In the genomic region with DNA sequence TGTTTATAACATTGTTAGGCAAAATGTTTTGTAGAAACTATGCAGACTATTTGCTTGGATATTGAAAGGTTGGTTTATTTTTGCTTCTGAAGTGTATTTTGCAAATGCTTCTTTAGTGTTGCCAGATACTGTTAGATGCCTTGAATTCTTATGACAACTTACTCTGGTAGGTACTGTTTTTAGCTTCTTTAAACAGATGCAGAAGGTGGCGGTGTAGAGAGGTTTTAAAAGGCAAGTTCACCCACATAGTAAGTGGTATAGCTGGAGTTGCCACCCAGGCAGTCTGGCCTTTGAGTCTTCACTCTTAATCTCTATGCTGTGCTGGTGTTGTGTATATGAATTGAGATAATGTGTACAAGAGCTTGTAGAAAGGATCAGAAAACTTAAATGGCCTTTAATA, we compare ENCODE assay signal across 20 cellular contexts. TPM values are rescaled to one million over a fixed set of nuclear protein-coding genes. Genes with fewer than 3 reads are reported as not detected.
DNase-seq lines count a peak whose midpoint lies in the region; ATAC-seq and TF ChIP-seq lines count a peak whose summit lies in the region.
"Had no signal": no experiment of that assay in that cellular context is flagged by ENCODE, and none has a peak within 500 bp of the region (broad histone marks: within the 10 kb centered on the region; RNA-seq: fewer than 3 reads in every experiment).

No MANE protein-coding gene starts in this region.

- no peak overlapping the region for H2AFZ ChIP-seq in mesenchymal stem cell (ENCODE audit: low read depth, low read length)

- peak; percentile 24 for DNase-seq in AG10803 (ENCODE audit: low read depth)
- peak; percentile 12 for DNase-seq in G401 (ENCODE audit: low spot score)
- peak; percentile 7 for DNase-seq in amniotic epithelial cell (ENCODE audit: low read depth)
- no peak for DNase-seq in mesenchymal stem cell
- no peak for DNase-seq in HT-29 (ENCODE audit: low spot score)
- DNase-seq in UCSD-AML1 (lab: John Stamatoyannopoulos, UW; ENCODE audit: unreplicated experiment): no peak
- no peak for DNase-seq in left lung
- no peak for DNase-seq in NCI-H748 (lab: John Stamatoyannopoulos, UW; ENCODE audit: unreplicated experiment)
- DNase-seq: activated B cell treated with CpG ODN at 0.5 μM for 24 hours; activated effector memory CD4-positive, alpha-beta T cell treated with Interleukin-2 at 50 U/mL for 16 hours; DMS53; kidney glomerular epithelial cell; NCI-H1092 treated with DMSO at 0.1 percent for 48 hours; NCI-H2107; NCI-H524 treated with DMSO at 0.1 percent for 48 hours; occipital lobe; stimulated activated CD4-positive, alpha-beta T cell treated with anti-CD3 and anti-CD28 coated beads, Interleukin-4, amount 100 ng/mL, for 1 hour had no signal

- intact Hi-C loops in left lung (cut with DNase I): no loop called here

- in situ Hi-C loops in G401 (cut with HindIII; ENCODE audit: low sequenced_read_pairs): no loop called here

- no peak overlapping the region for H3K23ac ChIP-seq in mesenchymal stem cell (ENCODE audit: low read length in 2 of 2)

- no peak overlapping the region for H2BK12ac ChIP-seq in mesenchymal stem cell (ENCODE audit: low read length in 2 of 2)

- peaks cover 28% of the 10 kb centered on the region for H3K79me1 ChIP-seq in mesenchymal stem cell (replicated peaks; ENCODE audit: low read length, poor library complexity, severe bottlenecking)

- H3K18ac ChIP-seq in mesenchymal stem cell (ENCODE audit: low read depth in 1 of 2, low read length in 2 of 2): no peak overlapping the region

- no peak for ATAC-seq in left lung
- ATAC-seq: esophagus mucosa had no signal

- no peak overlapping the region for H4K91ac ChIP-seq in mesenchymal stem cell (ENCODE audit: low read length)

- H3K4me1 ChIP-seq in mesenchymal stem cell (ENCODE audit: control insufficient read depth, insufficient read depth, low read depth, low read length) (peaks cover 6% of the 10 kb centered on the region), left lung (peaks cover 16 to 38% of the 10 kb centered on the region in 2 donors)

- H3K27me3 ChIP-seq in mesenchymal stem cell (ENCODE audit: control insufficient read depth in 1 of 2, insufficient read depth in 1 of 2, low read length in 2 of 2) (no peaks in the 10 kb centered on the region), left lung (no peaks in the 10 kb centered on the region)
- H3K27me3 ChIP-seq: ascending aorta, suprapubic skin had no signal

- H2BK120ac ChIP-seq in mesenchymal stem cell (ENCODE audit: low read depth, low read length): no peak overlapping the region

- H3K4me2 ChIP-seq in mesenchymal stem cell (ENCODE audit: low read length, poor library complexity, severe bottlenecking): no peak overlapping the region

- TF ChIP-seq CTCF in AG10803 (conservative IDR thresholded peaks at IDR 0.05; ENCODE audit: low read length): no peak
- no peak for TF ChIP-seq CTCF in left lung (IDR thresholded peaks at IDR 0.05)

- no peak overlapping the region for H3K14ac ChIP-seq in mesenchymal stem cell (ENCODE audit: low read length in 2 of 2)

- no peak overlapping the region for H4K8ac ChIP-seq in mesenchymal stem cell (ENCODE audit: low read length)

- H2AK5ac ChIP-seq in mesenchymal stem cell (ENCODE audit: low read length, severe bottlenecking): no peak overlapping the region

- no peak overlapping the region for H3K4me3 ChIP-seq in AG10803 (ENCODE audit: low read length)
- no peak overlapping the region for H3K4me3 ChIP-seq in mesenchymal stem cell (ENCODE audit: insufficient read depth in 1 of 2, low read depth in 1 of 2, low read length in 2 of 2)
- no peak overlapping the region for H3K4me3 ChIP-seq in left lung
- H3K4me3 ChIP-seq: suprapubic skin had no signal

- H3K9me3 ChIP-seq in mesenchymal stem cell (ENCODE audit: control insufficient read depth, low read length): no peaks in the 10 kb centered on the region
- H3K9me3 ChIP-seq in left lung: no peaks in the 10 kb centered on the region
- H3K9me3 ChIP-seq: suprapubic skin had no signal

- no peak overlapping the region for H3K27ac ChIP-seq in mesenchymal stem cell (ENCODE audit: low read length, poor library complexity, severe bottlenecking)
- H3K27ac ChIP-seq in left lung: no peak overlapping the region
- H3K27ac ChIP-seq: suprapubic skin had no signal

- no peak overlapping the region for H2BK15ac ChIP-seq in mesenchymal stem cell (ENCODE audit: low read depth, poor library complexity, severe bottlenecking)

- H3K4ac ChIP-seq in mesenchymal stem cell (ENCODE audit: low read depth in 1 of 2, low read length in 2 of 2): no peak overlapping the region

- no peak overlapping the region for H2BK5ac ChIP-seq in mesenchymal stem cell (ENCODE audit: low read depth, low read length, poor library complexity, severe bottlenecking)

- 74% methylated on average over 1 of the region's 1 CpG for WGBS in mesenchymal stem cell

- H3K36me3 ChIP-seq in mesenchymal stem cell (ENCODE audit: control insufficient read depth in 1 of 2, insufficient read depth in 2 of 2, low read depth in 1 of 2, low read length in 2 of 2) (peaks cover 24 to 61% of the 10 kb centered on the region in 2 experiments), left lung (peaks cover 0 to 32% of the 10 kb centered on the region in 2 donors)

- peak overlapping the region; percentile 66 for H3K9ac ChIP-seq in mesenchymal stem cell (ENCODE audit: low read length)

RNA-seq across cellular contexts. Expression of gene PCYOX1, which starts 3.6 kb away (rescaled TPM):
- 8.1 and 18.8 TPM in 2 replicates for total RNA-seq in G401 (2014; rRNA removed; shearing (Covaris generic))
- 138 TPM for polyA plus RNA-seq in mesenchymal stem cell (2013, experiment 1 of 2)
- polyA plus RNA-seq in mesenchymal stem cell (2013, experiment 2 of 2): 141 TPM
- 10.2 and 11.6 TPM in 2 replicates for total RNA-seq in HT-29 (2014; rRNA removed; shearing (Covaris generic))
- 100 to 1,000 TPM in 1 of 2 donors, 10 to 100 TPM in 1; 78.9 to 140 TPM for total RNA-seq in left lung

RNA-seq across cellular contexts. Expression of gene TIA1, which starts 13.1 kb away (rescaled TPM):
- total RNA-seq in G401 (2014; rRNA removed; shearing (Covaris generic)): 98.9 and 99.1 TPM in 2 replicates
- polyA plus RNA-seq in mesenchymal stem cell (2013, experiment 1 of 2): 35.6 TPM
- 38.6 TPM for polyA plus RNA-seq in mesenchymal stem cell (2013, experiment 2 of 2)
- total RNA-seq in HT-29 (2014; rRNA removed; shearing (Covaris generic)): 49.8 and 73.9 TPM in 2 replicates
- 100 to 1,000 TPM in 1 of 2 donors, 10 to 100 TPM in 1; 92.9 to 120 TPM for total RNA-seq in left lung

RNA-seq across cellular contexts. Expression of gene SNRPG, which starts 32.0 kb away (rescaled TPM):
- total RNA-seq in G401 (2014; rRNA removed; shearing (Covaris generic)): 238 and 239 TPM in 2 replicates
- polyA plus RNA-seq in mesenchymal stem cell (2013, experiment 1 of 2): 216 TPM
- 232 TPM for polyA plus RNA-seq in mesenchymal stem cell (2013, experiment 2 of 2)
- 309 and 338 TPM in 2 replicates for total RNA-seq in HT-29 (2014; rRNA removed; shearing (Covaris generic))
- total RNA-seq in left lung: 100 to 1,000 TPM; 111 to 145 TPM

RNA-seq across cellular contexts. Expression of gene FAM136A, which starts 40.4 kb away (rescaled TPM):
- total RNA-seq in G401 (2014; rRNA removed; shearing (Covaris generic)): 95.8 and 102 TPM in 2 replicates
- 26.1 TPM for polyA plus RNA-seq in mesenchymal stem cell (2013, experiment 1 of 2)
- polyA plus RNA-seq in mesenchymal stem cell (2013, experiment 2 of 2): 26.4 TPM
- total RNA-seq in HT-29 (2014; rRNA removed; shearing (Covaris generic)): 73.6 and 81.5 TPM in 2 replicates
- 10 to 100 TPM; 25.6 to 31.9 TPM for total RNA-seq in left lung

Comparison
In these comparisons a context has a peak if more than half of its experiments do, and no peak if none do; other contexts are left out.
1. DNase-seq: peak in AG10803 (single experiment), G401 (single experiment) and amniotic epithelial cell (single experiment); none in mesenchymal stem cell (single experiment), HT-29 (single experiment), UCSD-AML1 (single experiment), left lung (0 of 2) and NCI-H748 (single experiment).